Comparison of ENCODE assay signal across 8 cellular contexts in genomic region chr2:101806123-101806522, GRCh38.
DNase-seq lines count a peak whose midpoint lies in the region; ATAC-seq and TF ChIP-seq lines count a peak whose summit lies in the region.

No MANE protein-coding gene starts in this region.

- ATAC-seq in GM18502 (IDR thresholded peaks at IDR 0.05; ENCODE audit: poor library complexity, unreplicated experiment) (no peak), HG03342 (IDR thresholded peaks at IDR 0.05; ENCODE audit: unreplicated experiment) (no peak)

- intact Hi-C loops in colonic mucosa (cut with DNase I): no loop called here

- no peak overlapping the region for H3K9ac ChIP-seq in colonic mucosa (ENCODE audit: low read depth in 2 of 2, low read length in 2 of 2)

- H3K4me3 ChIP-seq in MG63 (no peak overlapping the region), colonic mucosa (no peak overlapping the region)

- no peaks in the 10 kb centered on the region for H3K9me3 Mint-ChIP-seq in nephron

- TF ChIP-seq CTCF in nephron (IDR thresholded peaks at IDR 0.05; ENCODE audit: unreplicated experiment in 3 of 3) (no peak), colonic mucosa (IDR thresholded peaks at IDR 0.05) (no peak)

- peak overlapping the region; percentile 40 to 82 (median 79) for H3K27ac Mint-ChIP-seq in nephron

- no peaks in the 10 kb centered on the region for H3K9me3 ChIP-seq in MG63
- no peaks in the 10 kb centered on the region for H3K9me3 ChIP-seq in colonic mucosa

- peaks cover 5% of the 10 kb centered on the region for H3K36me3 Mint-ChIP-seq in nephron (ENCODE audit: low read depth)

- H3K36me3 ChIP-seq in MG63 (no peaks in the 10 kb centered on the region), colonic mucosa (no peaks in the 10 kb centered on the region)

- no peaks in the 10 kb centered on the region for H3K4me1 ChIP-seq in colonic mucosa

- H3K27ac ChIP-seq in colonic mucosa: no peak overlapping the region

- peak; percentile 58 for DNase-seq in ELF-1 (ENCODE audit: low read depth, low spot score)
- peak; percentile 29 for DNase-seq in MG63
- peak; percentile 51 for DNase-seq in dedifferentiated amniotic fluid mesenchymal stem cell (ENCODE audit: extremely low spot score)
- DNase-seq in Ammon's horn (ENCODE audit: low spot score): no peak
- no peak for DNase-seq in colonic mucosa

- H3K27me3 ChIP-seq in MG63: no peaks in the 10 kb centered on the region
- H3K27me3 ChIP-seq in colonic mucosa: no peaks in the 10 kb centered on the region

- H3K4me3 Mint-ChIP-seq in nephron: no peak overlapping the region

- H3K4me1 Mint-ChIP-seq in nephron: peaks cover 69% of the 10 kb centered on the region

- no peaks in the 10 kb centered on the region for H3K27me3 Mint-ChIP-seq in nephron (ENCODE audit: low read depth)

Comparison
In these comparisons a context has a peak if more than half of its experiments do, and no peak if none do; other contexts are left out.
1. DNase-seq: peak in ELF-1 (single experiment), MG63 (single experiment) and dedifferentiated amniotic fluid mesenchymal stem cell (single experiment); none in Ammon's horn (single experiment) and colonic mucosa (single experiment).